Comparison of ENCODE assay signal across 1 cellular context in genomic region chr22:35399678-35400334, GRCh38.
TF ChIP-seq lines count a peak whose summit lies in the region.

Gene MCM5 (plus strand): TSS chr22:35400140. CDS start chr22:35400439, 299 bp downstream.

TF ChIP-seq in HEK293, 187 proteins besides CTCF, POLR2A, EP300 and RAD21 (continued from another document and continues in another):
- TF ChIP-seq, protein P1, sequence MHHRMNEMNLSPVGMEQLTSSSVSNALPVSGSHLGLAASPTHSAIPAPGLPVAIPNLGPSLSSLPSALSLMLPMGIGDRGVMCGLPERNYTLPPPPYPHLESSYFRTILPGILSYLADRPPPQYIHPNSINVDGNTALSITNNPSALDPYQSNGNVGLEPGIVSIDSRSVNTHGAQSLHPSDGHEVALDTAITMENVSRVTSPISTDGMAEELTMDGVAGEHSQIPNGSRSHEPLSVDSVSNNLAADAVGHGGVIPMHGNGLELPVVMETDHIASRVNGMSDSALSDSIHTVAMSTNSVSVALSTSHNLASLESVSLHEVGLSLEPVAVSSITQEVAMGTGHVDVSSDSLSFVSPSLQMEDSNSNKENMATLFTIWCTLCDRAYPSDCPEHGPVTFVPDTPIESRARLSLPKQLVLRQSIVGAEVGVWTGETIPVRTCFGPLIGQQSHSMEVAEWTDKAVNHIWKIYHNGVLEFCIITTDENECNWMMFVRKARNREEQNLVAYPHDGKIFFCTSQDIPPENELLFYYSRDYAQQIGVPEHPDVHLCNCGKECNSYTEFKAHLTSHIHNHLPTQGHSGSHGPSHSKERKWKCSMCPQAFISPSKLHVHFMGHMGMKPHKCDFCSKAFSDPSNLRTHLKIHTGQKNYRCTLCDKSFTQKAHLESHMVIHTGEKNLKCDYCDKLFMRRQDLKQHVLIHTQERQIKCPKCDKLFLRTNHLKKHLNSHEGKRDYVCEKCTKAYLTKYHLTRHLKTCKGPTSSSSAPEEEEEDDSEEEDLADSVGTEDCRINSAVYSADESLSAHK (tag by site-specific recombination; IDR thresholded peaks at IDR 0.05) = peak; percentile 25; the same call in 1 of the 2 replicates
- no peak for TF ChIP-seq ZNF548 (tag by site-specific recombination; IDR thresholded peaks at IDR 0.05)
- no peak for TF ChIP-seq ZSCAN16 (tag by site-specific recombination; IDR thresholded peaks at IDR 0.05)
- no peak for TF ChIP-seq ZNF37A (tag by site-specific recombination; IDR thresholded peaks at IDR 0.05)
- no peak for TF ChIP-seq ZNF768 (tag by site-specific recombination; IDR thresholded peaks at IDR 0.05)
- TF ChIP-seq ZNF704 (tag by site-specific recombination; IDR thresholded peaks at IDR 0.05) = no peak
- no peak for TF ChIP-seq ZNF776 (tag by site-specific recombination; IDR thresholded peaks at IDR 0.05; ENCODE audit: borderline replicate concordance)
- no peak for TF ChIP-seq OVOL3 (tag by site-specific recombination; IDR thresholded peaks at IDR 0.05)
- peak; percentile 85 for TF ChIP-seq ZNF335 (tag by site-specific recombination; conservative IDR thresholded peaks at IDR 0.05)
- no peak for TF ChIP-seq ZNF140 (tag by site-specific recombination; IDR thresholded peaks at IDR 0.05)
- peak; percentile 75 for TF ChIP-seq KLF16 (tag by site-specific recombination; IDR thresholded peaks at IDR 0.05)
- no peak for TF ChIP-seq IKZF3 (tag by site-specific recombination; IDR thresholded peaks at IDR 0.05)
- TF ChIP-seq ZNF785 (tag by site-specific recombination; IDR thresholded peaks at IDR 0.05) = no peak
- no peak for TF ChIP-seq GLI2 (tag by site-specific recombination; IDR thresholded peaks at IDR 0.05; ENCODE audit: borderline replicate concordance, low read depth)
- TF ChIP-seq SP2 (tag by site-specific recombination; IDR thresholded peaks at IDR 0.05) = peak; percentile 98
- TF ChIP-seq TCF7L2 (IDR thresholded peaks at IDR 0.05; ENCODE audit: borderline replicate concordance, low read depth, low read length) = no peak
- peak; percentile 70; the same call in 1 of the 2 replicates for TF ChIP-seq ZBTB10 (tag by site-specific recombination; IDR thresholded peaks at IDR 0.05)
- no peak; the same call in 1 of the 2 replicates for TF ChIP-seq ZFHX2 (tag by site-specific recombination; conservative IDR thresholded peaks at IDR 0.05)
- no peak for TF ChIP-seq HIC1 (tag by site-specific recombination; IDR thresholded peaks at IDR 0.05)
- TF ChIP-seq ZNF112 (tag by site-specific recombination; IDR thresholded peaks at IDR 0.05) = no peak
- peak; percentile 49; the same call in 1 of the 2 replicates for TF ChIP-seq KLF1 (tag by site-specific recombination; IDR thresholded peaks at IDR 0.05)
- TF ChIP-seq FEZF1 (tag by site-specific recombination; IDR thresholded peaks at IDR 0.05) = peak; percentile 32; the same call in 1 of the 2 replicates
- TF ChIP-seq ZFP37 (tag by site-specific recombination; IDR thresholded peaks at IDR 0.05) = no peak
- 0 out of 2 replicates have a peak, but pooled peaks have one; percentile 21 for TF ChIP-seq ZEB2 (tag by site-specific recombination; IDR thresholded peaks at IDR 0.05)
- TF ChIP-seq ZNF366 (tag by site-specific recombination; conservative IDR thresholded peaks at IDR 0.05) = no peak
- TF ChIP-seq, protein P2, sequence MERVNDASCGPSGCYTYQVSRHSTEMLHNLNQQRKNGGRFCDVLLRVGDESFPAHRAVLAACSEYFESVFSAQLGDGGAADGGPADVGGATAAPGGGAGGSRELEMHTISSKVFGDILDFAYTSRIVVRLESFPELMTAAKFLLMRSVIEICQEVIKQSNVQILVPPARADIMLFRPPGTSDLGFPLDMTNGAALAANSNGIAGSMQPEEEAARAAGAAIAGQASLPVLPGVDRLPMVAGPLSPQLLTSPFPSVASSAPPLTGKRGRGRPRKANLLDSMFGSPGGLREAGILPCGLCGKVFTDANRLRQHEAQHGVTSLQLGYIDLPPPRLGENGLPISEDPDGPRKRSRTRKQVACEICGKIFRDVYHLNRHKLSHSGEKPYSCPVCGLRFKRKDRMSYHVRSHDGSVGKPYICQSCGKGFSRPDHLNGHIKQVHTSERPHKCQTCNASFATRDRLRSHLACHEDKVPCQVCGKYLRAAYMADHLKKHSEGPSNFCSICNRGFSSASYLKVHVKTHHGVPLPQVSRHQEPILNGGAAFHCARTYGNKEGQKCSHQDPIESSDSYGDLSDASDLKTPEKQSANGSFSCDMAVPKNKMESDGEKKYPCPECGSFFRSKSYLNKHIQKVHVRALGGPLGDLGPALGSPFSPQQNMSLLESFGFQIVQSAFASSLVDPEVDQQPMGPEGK (tag by site-specific recombination; IDR thresholded peaks at IDR 0.05) = 0 out of 2 replicates have a peak, but pooled peaks have one; percentile 12
- TF ChIP-seq ZNF398 (tag by site-specific recombination; IDR thresholded peaks at IDR 0.05) = no peak
- no peak for TF ChIP-seq ZNF214 (tag by site-specific recombination; IDR thresholded peaks at IDR 0.05; ENCODE audit: borderline replicate concordance)
- no peak; the same call in none of the 2 replicates for TF ChIP-seq SP7 (tag by site-specific recombination; IDR thresholded peaks at IDR 0.05)
- TF ChIP-seq ZNF639 (tag by site-specific recombination; IDR thresholded peaks at IDR 0.05) = peak; percentile 75; the same call in 1 of the 2 replicates
- no peak for TF ChIP-seq ZNF624 (tag by site-specific recombination; IDR thresholded peaks at IDR 0.05)
- TF ChIP-seq ZNF654 (tag by site-specific recombination; IDR thresholded peaks at IDR 0.05; ENCODE audit: low read depth) = no peak
- no peak; the same call in 1 of the 2 replicates for TF ChIP-seq ZNF777 (tag by site-specific recombination; IDR thresholded peaks at IDR 0.05; ENCODE audit: borderline replicate concordance)
- TF ChIP-seq KLF9 (tag by site-specific recombination; IDR thresholded peaks at IDR 0.05; ENCODE audit: low read depth) = peak; percentile 52; the same call in 1 of the 2 replicates
- TF ChIP-seq HOXC10 (CRISPR knock-in tag; IDR thresholded peaks at IDR 0.05) = peak; percentile 97
- no peak for TF ChIP-seq ZNF701 (tag by site-specific recombination; IDR thresholded peaks at IDR 0.05)
- no peak for TF ChIP-seq ZNF155 (tag by site-specific recombination; IDR thresholded peaks at IDR 0.05)
- no peak for TF ChIP-seq ZNF621 (tag by site-specific recombination; IDR thresholded peaks at IDR 0.05)
- TF ChIP-seq, protein P3, sequence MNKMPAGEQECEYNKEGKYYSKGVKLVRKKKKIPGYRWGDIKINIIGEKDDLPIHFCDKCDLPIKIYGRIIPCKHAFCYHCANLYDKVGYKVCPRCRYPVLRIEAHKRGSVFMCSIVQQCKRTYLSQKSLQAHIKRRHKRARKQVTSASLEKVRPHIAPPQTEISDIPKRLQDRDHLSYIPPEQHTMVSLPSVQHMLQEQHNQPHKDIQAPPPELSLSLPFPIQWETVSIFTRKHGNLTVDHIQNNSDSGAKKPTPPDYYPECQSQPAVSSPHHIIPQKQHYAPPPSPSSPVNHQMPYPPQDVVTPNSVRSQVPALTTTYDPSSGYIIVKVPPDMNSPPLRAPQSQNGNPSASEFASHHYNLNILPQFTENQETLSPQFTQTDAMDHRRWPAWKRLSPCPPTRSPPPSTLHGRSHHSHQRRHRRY (tag by site-specific recombination; IDR thresholded peaks at IDR 0.05) = no peak
- TF ChIP-seq ZNF280D (tag by site-specific recombination; IDR thresholded peaks at IDR 0.05) = 0 out of 2 replicates have a peak, but pooled peaks have one; percentile 19
- peak; percentile 76; the same call in 1 of the 2 replicates for TF ChIP-seq ZNF391 (tag by site-specific recombination; IDR thresholded peaks at IDR 0.05; ENCODE audit: borderline replicate concordance, low read depth)
- no peak for TF ChIP-seq ZNF404 (tag by site-specific recombination; IDR thresholded peaks at IDR 0.05)
